ENCODE assay signal across 23 cellular contexts in the genomic region with DNA sequence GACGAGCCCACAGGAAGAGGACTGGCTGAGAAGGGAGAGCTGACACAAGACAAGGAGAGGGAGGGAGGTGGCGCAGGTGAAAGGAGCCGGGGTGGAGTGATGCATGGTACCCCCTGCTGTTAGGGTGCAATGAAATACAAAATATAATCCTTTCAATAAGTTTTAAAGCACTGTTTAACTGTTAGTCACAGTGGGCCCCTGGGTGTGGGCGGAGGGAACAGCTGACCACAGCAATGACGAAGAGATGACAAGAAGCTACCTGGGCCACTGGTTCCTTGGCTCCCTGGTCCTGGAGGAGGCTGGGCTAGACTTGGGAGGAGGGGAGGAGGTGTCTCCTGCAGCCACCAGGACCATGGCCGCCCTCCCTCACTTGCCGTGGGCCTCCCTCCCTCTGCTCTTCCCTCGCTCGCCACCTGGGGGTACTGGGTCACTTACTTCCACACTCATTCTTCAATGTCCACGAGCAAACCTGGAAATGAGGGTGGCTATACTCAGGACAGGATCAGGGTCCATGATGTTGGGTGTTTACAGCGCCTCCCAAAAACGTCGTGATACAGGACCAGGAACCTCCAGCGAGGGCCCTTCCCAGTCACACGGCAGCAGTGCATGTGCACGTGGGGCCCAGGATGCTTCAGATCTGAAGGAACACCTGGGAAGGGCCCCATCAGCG.
DNase-seq lines count a peak whose midpoint lies in the region; ATAC-seq, FAIRE-seq and TF ChIP-seq lines count a peak whose summit lies in the region.
"Had no signal": no experiment of that assay in that cellular context is flagged by ENCODE, and none has a peak within 500 bp of the region (broad histone marks: within the 10 kb centered on the region; RNA-seq: fewer than 3 reads in every experiment).

No MANE protein-coding gene starts in this region.

- H3K4me2 ChIP-seq in HepG2 (ENCODE audit: low read depth, low read length) (no peak overlapping the region), mesendoderm (ENCODE audit: low read length) (no peak overlapping the region)

- peak; percentile 62 for ATAC-seq in HepG2
- ATAC-seq in right lobe of liver, result no peak
- peak; percentile 61 for ATAC-seq in SK-N-SH treated with all-trans-retinoic acid at 6 μM for 48 hours

- no peak overlapping the region for H2AK5ac ChIP-seq in mesendoderm (ENCODE audit: low read length)

- TF ChIP-seq EP300 in HepG2 (IDR thresholded peaks at IDR 0.05; ENCODE audit: low read depth in 2 of 2, low read length in 2 of 2) (no peak), HepG2 (CRISPR knock-in tag; IDR thresholded peaks at IDR 0.05; ENCODE audit: borderline replicate concordance) (no peak)

- H2BK5ac ChIP-seq in mesendoderm (ENCODE audit: low read length), result no peak overlapping the region

- 33% methylated on average over 8 of the region's 17 CpGs for WGBS in HepG2 (ENCODE audit: low lambda C conversion rate)
- WGBS in right lobe of liver (ENCODE audit: insufficient coverage, low coverage, low lambda C conversion rate, missing lambda C conversion rate), result 32% methylated on average over 4 of the region's 17 CpGs
- WGBS in mesendoderm (ENCODE audit: extremely low coverage, insufficient coverage, low lambda C conversion rate), result no CpG with 5 or more reads among the region's 17 CpGs

- no TSS peak for BruUV-seq in HepG2 (replicated peaks; lab: Mats Ljungman, UMichigan)

- H3K4me1 ChIP-seq in HepG2 (ENCODE audit: insufficient read depth, low read length) (no peaks in the 10 kb centered on the region), right lobe of liver (no peaks in the 10 kb centered on the region), mesendoderm (ENCODE audit: control insufficient read depth, low read depth, low read length) (no peaks in the 10 kb centered on the region), vagina (no peaks in the 10 kb centered on the region)
- H3K4me1 ChIP-seq: BE2C, SJSA1 had no signal

- H3K9ac ChIP-seq in HepG2 (ENCODE audit: insufficient read depth, low read depth, low read length) (no peak overlapping the region), mesendoderm (ENCODE audit: low read length) (no peak overlapping the region)

- H3K27ac ChIP-seq in HepG2 (ENCODE audit: extremely low read length, insufficient read depth, low read length), result no peak overlapping the region
- no peak overlapping the region for H3K27ac ChIP-seq in right lobe of liver
- H3K27ac ChIP-seq in mesendoderm (ENCODE audit: low read depth, low read length), result no peak overlapping the region
- no peak overlapping the region for H3K27ac ChIP-seq in vagina
- H3K27ac ChIP-seq: HL-60, Peyer's patch, SJSA1 had no signal

- POLR2A ChIA-PET in HepG2 (lab: Yijun Ruan, JAX), result no interaction called here

- no peak overlapping the region for H3K4ac ChIP-seq in mesendoderm (ENCODE audit: low read depth, low read length)

- H3K36me3 ChIP-seq in HepG2 (replicated peaks in 1 of 2; ENCODE audit: control insufficient read depth in 1 of 2, insufficient read depth in 2 of 2, low read length in 2 of 2) (no peaks in the 10 kb centered on the region), right lobe of liver (no peaks in the 10 kb centered on the region), mesendoderm (ENCODE audit: control insufficient read depth, insufficient read depth, low read length) (no peaks in the 10 kb centered on the region), vagina (no peaks in the 10 kb centered on the region), H7 (replicated peaks; ENCODE audit: control insufficient read depth, insufficient read depth, low read length) (no peaks in the 10 kb centered on the region)
- H3K36me3 ChIP-seq: BE2C, Peyer's patch, SJSA1 had no signal

- H3K56ac ChIP-seq in mesendoderm (ENCODE audit: low read length), result no peak overlapping the region

- no peaks in the 10 kb centered on the region for H3K79me1 ChIP-seq in mesendoderm (ENCODE audit: low read length)

- in situ Hi-C loops in HepG2 (cut with HindIII; ENCODE audit: extremely low pct_ligation_motif_present, low pct_unique_long_range_greater_than_20kb), result no loop called here

- H3K18ac ChIP-seq in mesendoderm (ENCODE audit: low read length), result no peak overlapping the region

- H2BK120ac ChIP-seq in mesendoderm (ENCODE audit: low read depth, low read length), result no peak overlapping the region

- no peak overlapping the region for H2AFZ ChIP-seq in HepG2 (ENCODE audit: low read length)

- H3K4me3 ChIP-seq in HepG2 (replicated peaks in 1 of 3; ENCODE audit: insufficient read depth in 1 of 3, low read depth in 2 of 3, low read length in 3 of 3), result no peak overlapping the region
- no peak overlapping the region for H3K4me3 ChIP-seq in right lobe of liver
- no peak overlapping the region for H3K4me3 ChIP-seq in mesendoderm (ENCODE audit: low read length)
- H3K4me3 ChIP-seq in vagina, result no peak overlapping the region
- no peak overlapping the region for H3K4me3 ChIP-seq in H7 (ENCODE audit: insufficient read depth, low read depth, low read length)
- H3K4me3 ChIP-seq: Peyer's patch, SJSA1 had no signal

- no peak overlapping the region for H4K5ac ChIP-seq in mesendoderm (ENCODE audit: low read length)

- TF ChIP-seq RAD21 in HepG2 (CRISPR knock-in tag; IDR thresholded peaks at IDR 0.05), result no peak

- CTCF ChIA-PET in HepG2 (lab: Yijun Ruan, JAX; ENCODE audit: low intra/inter-chr PET ratio, low total read pairs), result no interaction called here

- TF ChIP-seq POLR2A in HepG2 (IDR thresholded peaks at IDR 0.05; ENCODE audit: insufficient read depth in 1 of 2, low read depth in 2 of 2, low read length in 2 of 2), result no peak
- no peak for TF ChIP-seq POLR2A in right lobe of liver (IDR thresholded peaks at IDR 0.05)
- TF ChIP-seq POLR2A in vagina (IDR thresholded peaks at IDR 0.05), result no peak

- TF ChIP-seq CTCF in HepG2 (CRISPR knock-in tag; IDR thresholded peaks at IDR 0.05), result no peak
- TF ChIP-seq CTCF in right lobe of liver (IDR thresholded peaks at IDR 0.05), result no peak
- no peak for TF ChIP-seq CTCF in vagina (IDR thresholded peaks at IDR 0.05)

- no peak overlapping the region for H3K23ac ChIP-seq in mesendoderm (ENCODE audit: low read length)

- H3K9me3 ChIP-seq in HepG2 (ENCODE audit: low read length), result no peaks in the 10 kb centered on the region
- H3K9me3 ChIP-seq in right lobe of liver, result no peaks in the 10 kb centered on the region
- H3K9me3 ChIP-seq in vagina, result no peaks in the 10 kb centered on the region
- H3K9me3 ChIP-seq: BE2C, Peyer's patch, SJSA1 had no signal

- H4K8ac ChIP-seq in mesendoderm (ENCODE audit: low read depth, low read length), result no peak overlapping the region

- H3K79me2 ChIP-seq in HepG2 (ENCODE audit: insufficient read depth, low read length) (no peaks in the 10 kb centered on the region), mesendoderm (ENCODE audit: control insufficient read depth, insufficient read depth, low read length) (no peaks in the 10 kb centered on the region)

- H3K27me3 ChIP-seq in HepG2 (ENCODE audit: control insufficient read depth in 1 of 2, insufficient read depth in 2 of 2, low read length in 2 of 2) (no peaks in the 10 kb centered on the region), right lobe of liver (no peaks in the 10 kb centered on the region), mesendoderm (ENCODE audit: insufficient read depth, low read length, poor library complexity) (no peaks in the 10 kb centered on the region), vagina (no peaks in the 10 kb centered on the region), H7 (ENCODE audit: control insufficient read depth, insufficient read depth, low read length) (no peaks in the 10 kb centered on the region)
- H3K27me3 ChIP-seq: BE2C, Peyer's patch, SJSA1 had no signal

- no peak overlapping the region for H2BK15ac ChIP-seq in mesendoderm (replicated peaks; ENCODE audit: low read depth)

- FAIRE-seq in HepG2 (lab: Jason Lieb, UNC), result no peak
- FAIRE-seq: D721Med, GM19239 had no signal

- H4K20me1 ChIP-seq in HepG2 (ENCODE audit: insufficient read depth, low read length), result no peaks in the 10 kb centered on the region

- DNase-seq in HepG2 (ENCODE audit: low spot score), result no peak
- DNase-seq in right lobe of liver, result no peak
- DNase-seq in mesendoderm, result peak; percentile 1
- peak; percentile 74 to 77 for DNase-seq in vagina (ENCODE audit: extremely low spot score in 2 of 2)
- no peak for DNase-seq in H7
- no peak for DNase-seq in stimulated activated CD4-positive, alpha-beta T cell treated with anti-CD3 and anti-CD28 coated beads, Interleukin-1b, Interleukin-23, amount 100 ng/mL, for 48 hours
- DNase-seq: BE2C, DMS53, EL, GF-D8, H9, KBM-7, NCI-H1092, NCI-H1436, NCI-H1930, NCI-H2227 treated with DMSO at 0.1 percent for 48 hours, NCI-H510A had no signal

- intact Hi-C loops in HepG2 (cut with micrococcal nuclease; ENCODE audit: unreplicated experiment) (no loop called here), right lobe of liver (cut with DNase I) (no loop called here), vagina (cut with DNase I) (no loop called here)

TF ChIP-seq in HepG2, 621 proteins besides CTCF, POLR2A, EP300 and RAD21 (continues in another document):
- TF ChIP-seq RNF2 (conservative IDR thresholded peaks at IDR 0.05; ENCODE audit: low read depth) (no peak), MTA3 (CRISPR knock-in tag; IDR thresholded peaks at IDR 0.05) (no peak), POLR2AphosphoS2 (IDR thresholded peaks at IDR 0.05; ENCODE audit: low read depth, low read length) (no peak), ZNF234 (CRISPR knock-in tag; conservative IDR thresholded peaks at IDR 0.05) (no peak), PPARG (CRISPR knock-in tag; conservative IDR thresholded peaks at IDR 0.05) (no peak), TBX3 (IDR thresholded peaks at IDR 0.05; ENCODE audit: borderline replicate concordance) (no peak)
- TF ChIP-seq, protein P1, sequence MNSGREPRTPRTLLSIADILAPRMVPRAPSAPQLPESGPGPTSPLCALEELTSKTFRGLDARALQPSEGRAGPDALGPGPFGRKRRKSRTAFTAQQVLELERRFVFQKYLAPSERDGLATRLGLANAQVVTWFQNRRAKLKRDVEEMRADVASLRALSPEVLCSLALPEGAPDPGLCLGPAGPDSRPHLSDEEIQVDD (CRISPR knock-in tag; IDR thresholded peaks at IDR 0.05; ENCODE audit: borderline replicate concordance), result no peak

TF ChIP-seq in SK-N-SH treated with all-trans-retinoic acid at 6 μM for 48 hours, 23 proteins besides CTCF, POLR2A, EP300 and RAD21 (continues in another document):
- TF ChIP-seq TCF4 (CRISPR knock-in tag; IDR thresholded peaks at IDR 0.05; ENCODE audit: borderline replicate concordance) (no peak), ESRRG (CRISPR knock-in tag; IDR thresholded peaks at IDR 0.05) (no peak), OSR1 (CRISPR knock-in tag; IDR thresholded peaks at IDR 0.05) (no peak)

Comparison
In these comparisons a context has a peak if more than half of its experiments do, and no peak if none do; other contexts are left out.
1. ATAC-seq: peak in HepG2 (single experiment) and SK-N-SH treated with all-trans-retinoic acid at 6 μM for 48 hours (single experiment); none in right lobe of liver (0 of 4).
2. DNase-seq: peak in mesendoderm (single experiment) and vagina (2 of 2); none in HepG2 (single experiment), right lobe of liver (0 of 3), H7 (single experiment) and stimulated activated CD4-positive, alpha-beta T cell treated with anti-CD3 and anti-CD28 coated beads, Interleukin-1b, Interleukin-23, amount 100 ng/mL, for 48 hours (single experiment).